18 cellular contexts compared by ENCODE assay signal in genomic region chr17:65750166-65750565, GRCh38.
DNase-seq lines count a peak whose midpoint lies in the region; ATAC-seq and TF ChIP-seq lines count a peak whose summit lies in the region.
"Had no signal": no experiment of that assay in that cellular context is flagged by ENCODE, and none has a peak within 500 bp of the region (broad histone marks: within the 10 kb centered on the region; RNA-seq: fewer than 3 reads in every experiment).

No MANE protein-coding gene starts in this region.

- no peak for TF ChIP-seq EP300 in gastroesophageal sphincter (IDR thresholded peaks at IDR 0.05)

- TF ChIP-seq CTCF in gastroesophageal sphincter (IDR thresholded peaks at IDR 0.05): no peak
- no peak for TF ChIP-seq CTCF in thyroid gland (IDR thresholded peaks at IDR 0.05)

- H3K27ac Mint-ChIP-seq in T-helper 17 cell: peak overlapping the region; percentile 86
- H3K27ac Mint-ChIP-seq: H9 had no signal

- 82 to 92% methylated on average over 1 of the region's 1 CpG for WGBS in gastroesophageal sphincter (ENCODE audit: low coverage in 1 of 2), 2 donors
- WGBS in thyroid gland, 2 donors: 95 to 98% methylated on average over 1 of the region's 1 CpG

- H3K4me1 ChIP-seq in gastroesophageal sphincter (peaks cover 9 to 51% (median 12%) of the 10 kb centered on the region in 3 donors), thyroid gland (peaks cover 38 to 52% of the 10 kb centered on the region in 2 donors)
- H3K4me1 ChIP-seq in effector memory CD4-positive, alpha-beta T cell (ENCODE audit: control insufficient read depth, insufficient read depth, low read length, poor library complexity, severe bottlenecking): peaks cover 12% of the 10 kb centered on the region

- H3K4me3 ChIP-seq in gastroesophageal sphincter (no peak overlapping the region), thyroid gland (replicated peaks in 1 of 3) (no peak overlapping the region)
- H3K4me3 ChIP-seq in effector memory CD4-positive, alpha-beta T cell (ENCODE audit: insufficient read depth, low read depth, low read length, poor library complexity, severe bottlenecking): no peak overlapping the region
- H3K4me3 ChIP-seq: lung, SJSA1, tibial artery had no signal

- H3K4me3 Mint-ChIP-seq in T-helper 17 cell: no peak overlapping the region
- H3K4me3 Mint-ChIP-seq: H9 had no signal

- peak overlapping the region; percentile 20 to 50 (median 42) for H3K27ac ChIP-seq in gastroesophageal sphincter
- H3K27ac ChIP-seq in thyroid gland: peak overlapping the region in 2 of 3 donors; percentile 74 to 83
- H3K27ac ChIP-seq in effector memory CD4-positive, alpha-beta T cell (ENCODE audit: insufficient read depth, low read length, poor library complexity, severe bottlenecking): no peak overlapping the region
- H3K27ac ChIP-seq: 22Rv1, tibial artery had no signal

- DNase-seq in NCI-H1105 treated with DMSO at 0.1 percent for 48 hours (lab: John Stamatoyannopoulos, UW): peak; percentile 20
- DNase-seq in NCI-H1105 (lab: John Stamatoyannopoulos, UW): no peak
- DNase-seq in T-helper 17 cell: no peak
- no peak for DNase-seq in thyroid gland
- DNase-seq in effector memory CD4-positive, alpha-beta T cell: no peak
- no peak for DNase-seq in effector CD8-positive, alpha-beta T cell (lab: John Stamatoyannopoulos, UW)
- DNase-seq: aorta, H9, Karpas-422, NCI-H1436, NCI-H524, tibial artery had no signal

- H3K36me3 ChIP-seq in gastroesophageal sphincter (no peaks in the 10 kb centered on the region), thyroid gland (no peaks in the 10 kb centered on the region)
- no peaks in the 10 kb centered on the region for H3K36me3 ChIP-seq in effector memory CD4-positive, alpha-beta T cell (ENCODE audit: control insufficient read depth, insufficient read depth, low read length)
- H3K36me3 ChIP-seq: SJSA1, tibial artery had no signal

- intact Hi-C loops in thyroid gland (cut with DNase I): no loop called here

- peaks cover 6% of the 10 kb centered on the region for H3K27me3 Mint-ChIP-seq in T-helper 17 cell
- H3K27me3 Mint-ChIP-seq: CD4-positive, CD25-positive, alpha-beta regulatory T cell had no signal

- ATAC-seq in T-helper 17 cell (no peak), gastroesophageal sphincter (no peak), GM19035 (IDR thresholded peaks at IDR 0.05; ENCODE audit: unreplicated experiment) (no peak)

- H3K9me3 ChIP-seq in T-helper 17 cell (ENCODE audit: control insufficient read depth, low read length, poor library complexity, severe bottlenecking) (no peaks in the 10 kb centered on the region), gastroesophageal sphincter (no peaks in the 10 kb centered on the region), thyroid gland (no peaks in the 10 kb centered on the region)
- no peaks in the 10 kb centered on the region for H3K9me3 ChIP-seq in effector memory CD4-positive, alpha-beta T cell (ENCODE audit: control insufficient read depth, low read length)
- H3K9me3 ChIP-seq: SJSA1, tibial artery had no signal

- TF ChIP-seq POLR2A in gastroesophageal sphincter (IDR thresholded peaks at IDR 0.05) (no peak), thyroid gland (IDR thresholded peaks at IDR 0.05) (no peak)

- H3K36me3 Mint-ChIP-seq in T-helper 17 cell (ENCODE audit: low read depth): no peaks in the 10 kb centered on the region

- peaks cover 19% of the 10 kb centered on the region for H3K4me1 Mint-ChIP-seq in T-helper 17 cell

- H3K27me3 ChIP-seq in gastroesophageal sphincter: no peaks in the 10 kb centered on the region
- H3K27me3 ChIP-seq in thyroid gland: no peaks in the 10 kb centered on the region
- H3K27me3 ChIP-seq in effector memory CD4-positive, alpha-beta T cell (replicated peaks; ENCODE audit: control insufficient read depth, insufficient read depth, low read length, poor library complexity, severe bottlenecking): no peaks in the 10 kb centered on the region
- H3K27me3 ChIP-seq: SJSA1, tibial artery had no signal
